In genomic region chr6:30101939-30102700, GRCh38 we compare ENCODE assay signal across 8 cellular contexts. TPM values are rescaled to one million over a fixed set of nuclear protein-coding genes. Genes with fewer than 3 reads are reported as not detected.
A peak's percentile ranks its signal among the peaks of the same experiment; 100 is the strongest.
DNase-seq lines count a peak whose midpoint lies in the region; ATAC-seq and TF ChIP-seq lines count a peak whose summit lies in the region.

No MANE protein-coding gene starts in this region.

- DNase-seq in AG20443 (ENCODE audit: low spot score): peak; percentile 96
- DNase-seq in M059J (ENCODE audit: low read depth): peak; percentile 94
- peak; percentile 93 for DNase-seq in left ventricle myocardium inferior
- DNase-seq in posterior cingulate gyrus: peak; percentile 59 to 96 (median 77)
- peak; percentile 97 to 98 for DNase-seq in upper lobe of left lung

- TF ChIP-seq POLR2A in upper lobe of left lung (IDR thresholded peaks at IDR 0.05): peak in 2 of 4 donors; percentile 65 to 82

- 16 to 32% methylated on average over 14 to 33 of the region's 48 CpGs for WGBS in upper lobe of left lung, 2 donors

- H3K27ac ChIP-seq in angular gyrus (ENCODE audit: low read depth, low read length) (peak overlapping the region; percentile 20), left ventricle myocardium inferior (replicated peaks) (peak overlapping the region; percentile 76), upper lobe of left lung (peak overlapping the region; percentile 29 to 83 (median 80))

- H3K4me1 ChIP-seq in left ventricle myocardium inferior: peaks cover 36% of the 10 kb centered on the region
- peaks cover 26 to 36% (median 30%) of the 10 kb centered on the region in 4 donors for H3K4me1 ChIP-seq in upper lobe of left lung

- H3K4me3 Mint-ChIP-seq in T-helper 1 cell treated with Interleukin-12 subunit alpha and Interleukin-12 subunit beta and Interleukin-4 antibody, amounts not matched to agents 30 μg/mL and 1 μg/mL, for 36 hours: peak overlapping the region; percentile 88

- H3K9me3 ChIP-seq in left ventricle myocardium inferior (replicated peaks) (no peaks in the 10 kb centered on the region), upper lobe of left lung (no peaks in the 10 kb centered on the region)

- H3K4me1 Mint-ChIP-seq in T-helper 1 cell treated with Interleukin-12 subunit alpha and Interleukin-12 subunit beta and Interleukin-4 antibody, amounts not matched to agents 30 μg/mL and 1 μg/mL, for 36 hours (ENCODE audit: low read depth): peaks cover 40% of the 10 kb centered on the region

- H3K36me3 ChIP-seq in left ventricle myocardium inferior (no peaks in the 10 kb centered on the region), upper lobe of left lung (no peaks in the 10 kb centered on the region)

- TF ChIP-seq CTCF in left ventricle myocardium inferior (IDR thresholded peaks at IDR 0.05; ENCODE audit: borderline replicate concordance) (peak; percentile 17), upper lobe of left lung (IDR thresholded peaks at IDR 0.05) (peak in 1 of 6 experiments; percentile 23)

- H3K36me3 Mint-ChIP-seq in T-helper 1 cell treated with Interleukin-12 subunit alpha and Interleukin-12 subunit beta and Interleukin-4 antibody, amounts not matched to agents 30 μg/mL and 1 μg/mL, for 36 hours (ENCODE audit: low read depth): no peaks in the 10 kb centered on the region

- intact Hi-C loops in left ventricle myocardium inferior (cut with micrococcal nuclease): loop anchor here (2.0 kb wide), 1 partner anchor 35 kb away; the partner anchor contains the start of gene PPP1R11
- intact Hi-C loops in posterior cingulate gyrus (cut with DNase I): loop anchor here (2.0 to 10.0 kb wide), 3 partner anchors 35 to 113 kb away; partner anchors contain the start of genes PPP1R11 and TRIM26

- H3K27ac Mint-ChIP-seq in T-helper 1 cell treated with Interleukin-12 subunit alpha and Interleukin-12 subunit beta and Interleukin-4 antibody, amounts not matched to agents 30 μg/mL and 1 μg/mL, for 36 hours: peak overlapping the region; percentile 45

- ATAC-seq in GM19397 (IDR thresholded peaks at IDR 0.05; ENCODE audit: unreplicated experiment) (peak; percentile 64), upper lobe of left lung (ENCODE audit: low FRiP score in 2 of 2) (peak; percentile 93 to 96)

- H3K4me3 ChIP-seq in left ventricle myocardium inferior (peak overlapping the region; percentile 65), upper lobe of left lung (peak overlapping the region; percentile 15 to 51 (median 38))

- H3K27me3 Mint-ChIP-seq in T-helper 1 cell treated with Interleukin-12 subunit alpha and Interleukin-12 subunit beta and Interleukin-4 antibody, amounts not matched to agents 30 μg/mL and 1 μg/mL, for 36 hours (ENCODE audit: low read depth): peaks cover 59% of the 10 kb centered on the region

- TF ChIP-seq EP300 in upper lobe of left lung (IDR thresholded peaks at IDR 0.05): no peak

- no peaks in the 10 kb centered on the region for H3K9me3 Mint-ChIP-seq in T-helper 1 cell treated with Interleukin-12 subunit alpha and Interleukin-12 subunit beta and Interleukin-4 antibody, amounts not matched to agents 30 μg/mL and 1 μg/mL, for 36 hours

- H3K27me3 ChIP-seq in left ventricle myocardium inferior (ENCODE audit: low read depth) (peaks cover 71% of the 10 kb centered on the region), upper lobe of left lung (peaks cover 0 to 11% (median 2%) of the 10 kb centered on the region in 4 donors)

RNA-seq across cellular contexts. Expression of gene TRIM31, which starts 10.8 kb away (rescaled TPM):
- not detected in 2 replicates for total RNA-seq in M059J (2014; rRNA removed; shearing (Covaris generic))
- total RNA-seq in left ventricle myocardium inferior (not detected), upper lobe of left lung (under 1 TPM in 2 of 6 donors, not detected in 4; 0.17 to 0.79 TPM)

RNA-seq across cellular contexts. Expression of gene RNF39, which starts 26.6 kb away (rescaled TPM):
- 0.20 TPM in 1 of 2 replicates, not detected in the other for total RNA-seq in M059J (2014; rRNA removed; shearing (Covaris generic))
- total RNA-seq in left ventricle myocardium inferior (not detected), upper lobe of left lung (1 to 10 TPM; 2.0 to 4.2 (median 2.8) TPM)

RNA-seq across cellular contexts. Expression of gene TRIM40, which starts 33.8 kb away (rescaled TPM):
- not detected in 2 replicates for total RNA-seq in M059J (2014; rRNA removed; shearing (Covaris generic))
- not detected for total RNA-seq in left ventricle myocardium inferior
- total RNA-seq in upper lobe of left lung: not detected

RNA-seq across cellular contexts. Expression of gene PPP1R11, which starts 35.1 kb away (rescaled TPM):
- total RNA-seq in M059J (2014; rRNA removed; shearing (Covaris generic)): 105 and 112 TPM in 2 replicates
- total RNA-seq in left ventricle myocardium inferior (45.3 TPM), upper lobe of left lung (10 to 100 TPM; 31.4 to 66.1 (median 42.7) TPM)

RNA-seq across cellular contexts. Expression of gene POLR1H, which starts 41.1 kb away (rescaled TPM):
- total RNA-seq in M059J (2014; rRNA removed; shearing (Covaris generic)): 34.4 and 47.3 TPM in 2 replicates
- 17.5 TPM for total RNA-seq in left ventricle myocardium inferior
- 10 to 100 TPM; 14.9 to 23.6 (median 19.7) TPM for total RNA-seq in upper lobe of left lung

Comparison
In these comparisons a context has a peak if more than half of its experiments do, and no peak if none do; other contexts are left out.
1. Peak in every context shown above with its lines: DNase-seq, ATAC-seq, H3K4me3 ChIP-seq and H3K27ac ChIP-seq.
2. H3K27ac ChIP-seq: peak in every context shown above with its lines; median percentile 80 in upper lobe of left lung; 76 in left ventricle myocardium inferior; 20 in angular gyrus.